Comparison of ENCODE assay signal across 1 cellular context in the genomic region with DNA sequence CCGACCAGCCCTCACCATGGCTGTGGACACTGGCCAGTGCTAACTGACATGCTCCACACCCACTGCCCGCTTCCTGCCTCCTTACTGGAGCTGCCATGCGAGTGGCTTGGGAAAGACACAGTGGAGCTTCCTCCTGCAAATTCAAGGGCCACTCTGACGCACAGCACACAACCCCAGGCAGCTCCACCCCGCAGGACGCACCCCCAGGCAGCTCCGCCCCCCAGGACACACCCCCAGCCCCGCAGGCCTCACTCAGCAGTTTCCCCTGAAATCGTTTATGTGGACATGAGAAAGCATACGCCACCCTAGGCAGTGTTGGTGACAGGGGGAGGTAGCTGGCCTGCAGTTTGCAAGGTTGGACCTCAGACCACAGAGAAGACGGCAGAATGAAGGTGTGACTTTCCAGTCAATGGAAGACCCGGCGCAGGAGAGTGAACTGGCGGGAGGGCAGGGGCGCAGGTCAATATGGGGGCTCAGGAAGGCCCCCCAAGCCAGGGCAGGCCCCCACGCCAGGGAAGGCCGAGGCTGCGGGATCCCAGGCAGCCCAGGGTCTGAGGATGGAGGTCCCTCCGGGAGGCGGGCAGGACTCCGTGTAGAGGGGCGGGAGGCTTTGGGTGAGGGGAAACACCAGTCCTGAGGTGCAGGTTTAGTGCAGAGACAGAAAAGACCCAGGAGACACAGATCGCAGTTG.
TF ChIP-seq lines count a peak whose summit lies in the region.

No MANE protein-coding gene starts in this region.

TF ChIP-seq in HepG2, 621 proteins besides CTCF, POLR2A, EP300 and RAD21:
- no peak for TF ChIP-seq AHR (CRISPR knock-in tag; IDR thresholded peaks at IDR 0.05)
- TF ChIP-seq ZBTB1 (CRISPR knock-in tag; IDR thresholded peaks at IDR 0.05; ENCODE audit: borderline replicate concordance): no peak
